In the genomic region with DNA sequence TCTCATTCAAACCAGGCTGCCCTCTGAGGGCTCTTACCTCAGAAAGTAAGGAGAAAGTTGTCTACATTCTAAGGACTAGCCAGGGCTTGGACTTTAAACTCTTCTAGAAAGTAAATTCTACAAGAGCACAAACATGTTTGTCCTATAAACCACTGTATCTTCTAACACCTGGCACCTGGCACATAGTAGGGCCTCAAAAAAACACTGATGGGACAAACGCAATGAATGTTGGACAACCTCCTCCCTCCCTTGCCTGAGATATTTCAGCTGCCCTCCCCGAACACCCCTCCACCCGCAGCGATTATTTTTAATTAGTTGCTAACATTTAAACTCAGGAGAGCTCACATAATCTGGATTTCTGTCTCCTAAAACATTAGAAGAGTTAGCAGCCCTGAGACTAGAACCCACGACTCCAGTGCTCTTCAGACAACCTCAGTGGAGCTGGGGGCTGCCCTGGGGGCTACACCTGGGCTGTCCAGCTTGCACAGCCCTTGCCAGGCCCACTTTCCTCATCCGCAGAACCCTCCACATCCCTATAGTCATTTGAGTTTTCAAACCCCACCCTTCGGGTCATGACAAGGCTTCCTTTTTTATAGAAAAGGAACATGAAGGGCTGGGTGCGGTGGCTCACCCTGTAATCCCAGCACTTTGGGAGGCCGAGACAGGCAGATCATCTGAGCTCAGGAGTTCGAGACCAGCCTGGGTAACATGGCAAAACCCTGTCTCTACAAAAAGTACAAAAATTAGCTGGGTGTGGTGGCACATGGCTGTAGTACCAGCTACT, we compare ENCODE assay signal across 25 cellular contexts. TPM values are rescaled to one million over a fixed set of nuclear protein-coding genes. Genes with fewer than 3 reads are reported as not detected.
"Had no signal": no experiment of that assay in that cellular context is flagged by ENCODE, and none has a peak within 500 bp of the region (broad histone marks: within the 10 kb centered on the region; RNA-seq: fewer than 3 reads in every experiment).

No MANE protein-coding gene starts in this region.

- FAIRE-seq: islet of Langerhans had no signal

- H3K36me3 Mint-ChIP-seq: activated naive CD8-positive, alpha-beta T cell treated with anti-CD3 and anti-CD28 coated beads, Interleukin-2, amount 10 ng/mL, durations not matched to agents 7 days and 5 days had no signal

- DNase-seq: activated CD4-positive, alpha-beta T cell treated with anti-CD3 and anti-CD28 coated beads, Interleukin-2, amount 50 U/mL, for 4 hours; activated naive CD8-positive, alpha-beta T cell treated with anti-CD3 and anti-CD28 coated beads, Interleukin-2, amount 10 ng/mL, durations not matched to agents 7 days and 5 days; activated T-cell treated with anti-CD3 and anti-CD28 coated beads for 4 hours; body of pancreas; caudate nucleus; dorsolateral prefrontal cortex; endodermal cell; foreskin keratinocyte; glutamatergic neuron; hippocampal formation; left cardiac atrium; mammary epithelial cell; midbrain; nephron progenitor cell; stimulated activated CD4-positive, alpha-beta T cell treated with anti-CD3 and anti-CD28 coated beads, Interleukin-15, amount 100 ng/mL, for 24 hours; stimulated activated CD4-positive, alpha-beta T cell treated with anti-CD3 and anti-CD28 coated beads, Interleukin-2, amount 100 ng/mL, for 48 hours; stimulated activated naive CD8-positive, alpha-beta T cell treated with anti-CD3 and anti-CD28 coated beads, Interleukin-15, amount 100 ng/mL, for 72 hours; WERI-Rb-1 had no signal

- H3K4me1 ChIP-seq: foreskin keratinocyte had no signal

- H3K4me3 ChIP-seq: body of pancreas, dorsolateral prefrontal cortex, skin epidermis, suprapubic skin had no signal

- H3K9me3 ChIP-seq: body of pancreas, suprapubic skin had no signal

- H3K36me3 ChIP-seq: suprapubic skin, WERI-Rb-1 had no signal

- ATAC-seq: body of pancreas; foreskin keratinocyte; stimulated activated naive CD8-positive, alpha-beta T cell treated with anti-CD3 and anti-CD28 coated beads, Interleukin-15, amount 100 ng/mL, for 72 hours had no signal

- H3K9me3 Mint-ChIP-seq: activated naive CD8-positive, alpha-beta T cell treated with anti-CD3 and anti-CD28 coated beads, Interleukin-2, amount 10 ng/mL, durations not matched to agents 7 days and 5 days; endodermal cell; stimulated activated naive CD8-positive, alpha-beta T cell treated with anti-CD3 and anti-CD28 coated beads, Interleukin-15, amount 100 ng/mL, for 72 hours had no signal

- H3K4me3 Mint-ChIP-seq: activated naive CD8-positive, alpha-beta T cell treated with anti-CD3 and anti-CD28 coated beads, Interleukin-2, amount 10 ng/mL, durations not matched to agents 7 days and 5 days; endodermal cell; nephron progenitor cell; stimulated activated naive CD8-positive, alpha-beta T cell treated with anti-CD3 and anti-CD28 coated beads, Interleukin-15, amount 100 ng/mL, for 72 hours; type B pancreatic cell had no signal

- H3K27ac Mint-ChIP-seq: activated naive CD8-positive, alpha-beta T cell treated with anti-CD3 and anti-CD28 coated beads, Interleukin-2, amount 10 ng/mL, durations not matched to agents 7 days and 5 days; endodermal cell; nephron progenitor cell; stimulated activated naive CD8-positive, alpha-beta T cell treated with anti-CD3 and anti-CD28 coated beads, Interleukin-15, amount 100 ng/mL, for 72 hours; type B pancreatic cell had no signal

- H3K27ac ChIP-seq: body of pancreas, dorsolateral prefrontal cortex, foreskin keratinocyte, suprapubic skin, WERI-Rb-1 had no signal

RNA-seq across cellular contexts. Expression of a gene that starts 4.9 kb away (rescaled TPM):
- total RNA-seq: epithelial cell of proximal tubule; fibroblast of lung; foreskin keratinocyte; mammary epithelial cell; T-helper 2 cell treated with Interferon-gamma antibody and Interleukin-4, amounts not matched to agents 100 ng/mL and 5 ng/mL, for 36 hours had no signal
- polyA plus RNA-seq: fibroblast of lung, foreskin keratinocyte, mammary epithelial cell had no signal

RNA-seq across cellular contexts. Expression of a gene that starts 46.7 kb away (rescaled TPM):
- total RNA-seq: activated naive CD8-positive, alpha-beta T cell treated with anti-CD3 and anti-CD28 coated beads, Interleukin-2, amount 10 ng/mL, durations not matched to agents 7 days and 5 days; epithelial cell of proximal tubule; fibroblast of lung; foreskin keratinocyte; mammary epithelial cell; T-helper 2 cell treated with Interferon-gamma antibody and Interleukin-4, amounts not matched to agents 100 ng/mL and 5 ng/mL, for 36 hours had no signal
- polyA plus RNA-seq: fibroblast of lung, foreskin keratinocyte, mammary epithelial cell had no signal
